ENCODE assay signal across 26 cellular contexts in genomic region chrX:134524181-134524580, GRCh38.
"Had no signal": no experiment of that assay in that cellular context is flagged by ENCODE, and none has a peak within 500 bp of the region (broad histone marks: within the 10 kb centered on the region; RNA-seq: fewer than 3 reads in every experiment).

No MANE protein-coding gene starts in this region.

- H3K27ac ChIP-seq: colonic mucosa, dorsolateral prefrontal cortex, epithelial cell of prostate, esophagus squamous epithelium, gastrocnemius medialis, heart right ventricle, lower lobe of right lung had no signal

- H3K27ac Mint-ChIP-seq: dendritic cell treated with granulocyte-macrophage colony-stimulating factor and Interleukin-4, amounts not matched to agents 40 ng/mL and 50 ng/mL, for 4 days; mesothelial cell of epicardium; naive B cell had no signal

- H3K9me3 Mint-ChIP-seq: dendritic cell treated with granulocyte-macrophage colony-stimulating factor and Interleukin-4, amounts not matched to agents 40 ng/mL and 50 ng/mL, for 4 days; naive B cell had no signal

- H3K9me3 ChIP-seq: colonic mucosa, esophagus squamous epithelium, gastrocnemius medialis, heart right ventricle, lower lobe of right lung, mucosa of descending colon had no signal

- DNase-seq: colonic mucosa; cortex of kidney; dorsolateral prefrontal cortex; effector CD4-positive, alpha-beta T cell; effector memory CD4-positive, alpha-beta T cell; erythroblast; esophagus squamous epithelium; foreskin melanocyte; gastrocnemius medialis; glutamatergic neuron; head of caudate nucleus; heart right ventricle; hippocampal formation; left cardiac atrium; left ventricle myocardium superior; lower lobe of right lung; mesenchymal stem cell; mucosa of descending colon; naive B cell had no signal

- H3K36me3 ChIP-seq: colonic mucosa, esophagus squamous epithelium, gastrocnemius medialis, heart right ventricle, lower lobe of right lung had no signal

- ATAC-seq: esophagus mucosa, gastrocnemius medialis, heart right ventricle, left cardiac atrium, left lobe of liver, left ventricle myocardium superior, lower lobe of right lung, mucosa of descending colon had no signal

- H3K4me1 Mint-ChIP-seq: mesothelial cell of epicardium, naive B cell had no signal

- H3K27me3 Mint-ChIP-seq: dendritic cell treated with granulocyte-macrophage colony-stimulating factor and Interleukin-4, amounts not matched to agents 40 ng/mL and 50 ng/mL, for 4 days; naive B cell had no signal

- FAIRE-seq: islet of Langerhans, keratinocyte had no signal

- H3K4me3 ChIP-seq: colonic mucosa, dorsolateral prefrontal cortex, esophagus squamous epithelium, gastrocnemius medialis, heart right ventricle, lower lobe of right lung, mucosa of descending colon had no signal

- H3K4me3 Mint-ChIP-seq: dendritic cell treated with granulocyte-macrophage colony-stimulating factor and Interleukin-4, amounts not matched to agents 40 ng/mL and 50 ng/mL, for 4 days; mesothelial cell of epicardium; naive B cell had no signal

- H3K36me3 Mint-ChIP-seq: naive B cell had no signal

- H3K4me1 ChIP-seq: colonic mucosa, esophagus squamous epithelium, gastrocnemius medialis, lower lobe of right lung had no signal

- H3K27me3 ChIP-seq: colonic mucosa, esophagus squamous epithelium, gastrocnemius medialis, heart right ventricle had no signal
